8 cellular contexts compared by ENCODE assay signal in genomic region chr5:139402561-139403158, GRCh38. TPM values are rescaled to one million over a fixed set of nuclear protein-coding genes. Genes with fewer than 3 reads are reported as not detected.
DNase-seq lines count a peak whose midpoint lies in the region; ATAC-seq and TF ChIP-seq lines count a peak whose summit lies in the region.

No MANE protein-coding gene starts in this region.

- peak overlapping the region; percentile 89 for H3K4me3 Mint-ChIP-seq in stimulated activated memory B cell treated with anti-CD40 and anti-IgM and Interleukin-4, amounts not matched to agents 10 μg/mL and 1 μg/mL and 100 μg/mL, for 72 hours

- no peaks in the 10 kb centered on the region for H3K9me3 Mint-ChIP-seq in stimulated activated memory B cell treated with anti-CD40 and anti-IgM and Interleukin-4, amounts not matched to agents 10 μg/mL and 1 μg/mL and 100 μg/mL, for 72 hours

- DNase-seq in AG09309 (ENCODE audit: low read depth): no peak
- peak; percentile 52 for DNase-seq in SK-N-DZ (ENCODE audit: low spot score)
- peak; percentile 27 for DNase-seq in fibroblast of pulmonary artery (ENCODE audit: low read depth)
- DNase-seq in NCI-H1092 treated with DMSO at 0.1 percent for 48 hours (lab: John Stamatoyannopoulos, UW): no peak
- DNase-seq in DMS79 treated with DMSO at 0.1 percent for 48 hours (lab: John Stamatoyannopoulos, UW): no peak

- H3K27me3 Mint-ChIP-seq in stimulated activated memory B cell treated with anti-CD40 and anti-IgM and Interleukin-4, amounts not matched to agents 10 μg/mL and 1 μg/mL and 100 μg/mL, for 72 hours: no peaks in the 10 kb centered on the region

- H3K36me3 Mint-ChIP-seq in stimulated activated memory B cell treated with anti-CD40 and anti-IgM and Interleukin-4, amounts not matched to agents 10 μg/mL and 1 μg/mL and 100 μg/mL, for 72 hours: peaks cover 7% of the 10 kb centered on the region

- no peak for ATAC-seq in stimulated activated memory B cell treated with anti-CD40 and anti-IgM and Interleukin-4, amounts not matched to agents 10 μg/mL and 1 μg/mL and 100 μg/mL, for 72 hours
- no peak for ATAC-seq in HG03045 (IDR thresholded peaks at IDR 0.05; ENCODE audit: unreplicated experiment)

- H3K27ac Mint-ChIP-seq in stimulated activated memory B cell treated with anti-CD40 and anti-IgM and Interleukin-4, amounts not matched to agents 10 μg/mL and 1 μg/mL and 100 μg/mL, for 72 hours: peak overlapping the region; percentile 85

- TF ChIP-seq CTCF in AG09309 (IDR thresholded peaks at IDR 0.05; ENCODE audit: control insufficient read depth, insufficient read depth, low read depth, low read length, missing control alignments): peak; percentile 47
- peak; percentile 67 for TF ChIP-seq CTCF in GM12873 (IDR thresholded peaks at IDR 0.05; ENCODE audit: insufficient read depth, low read depth, low read length, missing control alignments)
- peak; percentile 35 for TF ChIP-seq CTCF in fibroblast of pulmonary artery (IDR thresholded peaks at IDR 0.05; ENCODE audit: low read length, missing control alignments)

- H3K4me3 ChIP-seq in AG09309 (ENCODE audit: control insufficient read depth, low read depth, low read length) (no peak overlapping the region), fibroblast of pulmonary artery (replicated peaks; ENCODE audit: low read depth, low read length) (no peak overlapping the region)

- peaks cover 53% of the 10 kb centered on the region for H3K4me1 Mint-ChIP-seq in stimulated activated memory B cell treated with anti-CD40 and anti-IgM and Interleukin-4, amounts not matched to agents 10 μg/mL and 1 μg/mL and 100 μg/mL, for 72 hours

RNA-seq across cellular contexts. Expression of gene SPATA24, which starts 1.2 kb away (rescaled TPM):
- 8.8 and 15.8 TPM in 2 replicates for polyA plus RNA-seq in SK-N-DZ (2014; cell fraction: cytosol; rRNA removed)
- polyA plus RNA-seq in SK-N-DZ (2014; cell fraction: nucleus; rRNA removed): 7.7 and 8.0 TPM in 2 replicates

RNA-seq across cellular contexts. Expression of gene PROB1, which starts 7.8 kb away (rescaled TPM):
- polyA plus RNA-seq in SK-N-DZ (2014; cell fraction: cytosol; rRNA removed): 0.38 and 1.1 TPM in 2 replicates
- polyA plus RNA-seq in SK-N-DZ (2014; cell fraction: nucleus; rRNA removed): 0.34 and 0.66 TPM in 2 replicates

RNA-seq across cellular contexts. Expression of gene MZB1, which starts 12.9 kb away (rescaled TPM):
- polyA plus RNA-seq in SK-N-DZ (2014; cell fraction: cytosol; rRNA removed): not detected in 2 replicates
- not detected in 2 replicates for polyA plus RNA-seq in SK-N-DZ (2014; cell fraction: nucleus; rRNA removed)

RNA-seq across cellular contexts. Expression of gene SLC23A1, which starts 19.6 kb away (rescaled TPM):
- polyA plus RNA-seq in SK-N-DZ (2014; cell fraction: cytosol; rRNA removed): 0.05 TPM in 1 of 2 replicates, not detected in the other
- polyA plus RNA-seq in SK-N-DZ (2014; cell fraction: nucleus; rRNA removed): not detected in 2 replicates

RNA-seq across cellular contexts. Expression of gene DNAJC18, which starts 36.7 kb away (rescaled TPM):
- polyA plus RNA-seq in SK-N-DZ (2014; cell fraction: cytosol; rRNA removed): 9.9 and 16.9 TPM in 2 replicates
- 5.5 and 22.8 TPM in 2 replicates for polyA plus RNA-seq in SK-N-DZ (2014; cell fraction: nucleus; rRNA removed)

Comparison
In these comparisons a context has a peak if more than half of its experiments do, and no peak if none do; other contexts are left out.
1. DNase-seq: peak in SK-N-DZ (single experiment) and fibroblast of pulmonary artery (single experiment); none in AG09309 (single experiment), NCI-H1092 treated with DMSO at 0.1 percent for 48 hours (single experiment) and DMS79 treated with DMSO at 0.1 percent for 48 hours (single experiment).
2. Peak in every context shown above with its lines, with median percentiles within 50 percentile points of each other: CTCF ChIP-seq.